9 cellular contexts compared by ENCODE assay signal in the genomic region with DNA sequence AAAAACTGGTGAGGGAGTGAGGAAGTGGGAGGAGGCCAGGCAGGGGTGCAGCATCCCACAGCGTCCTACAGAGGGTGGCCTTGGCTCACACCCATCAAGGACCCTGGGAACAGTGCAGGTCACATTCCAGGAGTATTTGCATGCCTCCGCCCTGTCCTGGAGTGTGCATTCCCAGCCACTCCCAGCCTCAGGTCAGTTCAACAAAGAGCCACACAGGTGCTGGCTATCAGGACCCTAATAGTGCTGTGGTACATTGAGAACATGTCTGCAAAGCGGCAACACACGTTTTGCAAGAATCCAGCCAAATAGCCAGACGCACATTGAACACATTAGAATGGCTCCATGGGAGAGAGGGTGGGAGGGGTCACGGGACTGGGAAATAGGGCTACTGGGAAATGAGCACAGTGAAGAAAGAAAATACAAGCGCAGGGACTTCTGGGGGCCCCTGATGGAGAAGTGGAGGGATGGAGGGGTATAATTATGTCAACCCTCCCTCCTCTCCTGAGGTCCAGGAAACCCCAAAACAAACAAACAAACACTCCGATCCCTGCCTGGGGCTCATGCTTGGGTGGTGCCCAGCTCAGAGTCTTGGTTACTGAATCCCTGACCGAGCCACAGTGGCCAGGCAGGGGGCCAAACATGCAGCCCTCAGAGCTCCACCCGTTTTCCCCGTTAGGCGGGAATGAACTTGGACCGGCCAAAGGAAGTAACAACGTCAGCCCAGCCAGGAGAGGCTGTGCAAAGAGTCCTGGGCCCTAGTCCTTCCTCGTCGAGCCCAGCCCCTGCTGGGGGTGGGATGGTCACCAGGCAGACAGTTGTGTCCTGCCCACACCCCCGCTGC. TPM values are rescaled to one million over a fixed set of nuclear protein-coding genes. Genes with fewer than 3 reads are reported as not detected.
DNase-seq lines count a peak whose midpoint lies in the region; ATAC-seq and TF ChIP-seq lines count a peak whose summit lies in the region.
"Had no signal": no experiment of that assay in that cellular context is flagged by ENCODE, and none has a peak within 500 bp of the region (broad histone marks: within the 10 kb centered on the region; RNA-seq: fewer than 3 reads in every experiment).

No MANE protein-coding gene starts in this region.

- no peaks in the 10 kb centered on the region for H3K36me3 Mint-ChIP-seq in brain

- DNase-seq in HCEC 1CT (peak; percentile 38), islet precursor cell (peak; percentile 98), smooth muscle cell of the brain vasculature (ENCODE audit: low read depth, low spot score) (peak; percentile 96), GF-D8 (lab: John Stamatoyannopoulos, UW) (no peak), AG08396 (ENCODE audit: low spot score) (no peak)
- DNase-seq: NCI-H446 had no signal

- H3K4me1 Mint-ChIP-seq in brain = peaks cover 58% of the 10 kb centered on the region

- ATAC-seq in HG02840 (IDR thresholded peaks at IDR 0.05; ENCODE audit: low FRiP score, unreplicated experiment) (no peak), HG03521 (IDR thresholded peaks at IDR 0.05; ENCODE audit: unreplicated experiment) (no peak)

- no peak overlapping the region for H3K4me3 Mint-ChIP-seq in brain

- TF ChIP-seq CTCF in brain (conservative IDR thresholded peaks at IDR 0.05) = no peak

- peaks cover 6% of the 10 kb centered on the region for H3K27me3 Mint-ChIP-seq in brain

- peak overlapping the region in 3 of 5 experiments; percentile 29 to 52 (median 39) for H3K27ac Mint-ChIP-seq in brain

- peaks cover 0 to 4% (median 0%) of the 10 kb centered on the region in 5 experiments for H3K9me3 Mint-ChIP-seq in brain

RNA-seq across cellular contexts. Expression of a gene that starts 36.4 kb away (rescaled TPM):
- 1.6 TPM for polyA plus RNA-seq in brain (ENCODE audit: insufficient read depth, low read depth, low replicate concordance)

Comparison
In these comparisons a context has a peak if more than half of its experiments do, and no peak if none do; other contexts are left out.
1. DNase-seq: peak in HCEC 1CT (single experiment), islet precursor cell (single experiment) and smooth muscle cell of the brain vasculature (single experiment); none in GF-D8 (single experiment) and AG08396 (single experiment).